In the genomic region with DNA sequence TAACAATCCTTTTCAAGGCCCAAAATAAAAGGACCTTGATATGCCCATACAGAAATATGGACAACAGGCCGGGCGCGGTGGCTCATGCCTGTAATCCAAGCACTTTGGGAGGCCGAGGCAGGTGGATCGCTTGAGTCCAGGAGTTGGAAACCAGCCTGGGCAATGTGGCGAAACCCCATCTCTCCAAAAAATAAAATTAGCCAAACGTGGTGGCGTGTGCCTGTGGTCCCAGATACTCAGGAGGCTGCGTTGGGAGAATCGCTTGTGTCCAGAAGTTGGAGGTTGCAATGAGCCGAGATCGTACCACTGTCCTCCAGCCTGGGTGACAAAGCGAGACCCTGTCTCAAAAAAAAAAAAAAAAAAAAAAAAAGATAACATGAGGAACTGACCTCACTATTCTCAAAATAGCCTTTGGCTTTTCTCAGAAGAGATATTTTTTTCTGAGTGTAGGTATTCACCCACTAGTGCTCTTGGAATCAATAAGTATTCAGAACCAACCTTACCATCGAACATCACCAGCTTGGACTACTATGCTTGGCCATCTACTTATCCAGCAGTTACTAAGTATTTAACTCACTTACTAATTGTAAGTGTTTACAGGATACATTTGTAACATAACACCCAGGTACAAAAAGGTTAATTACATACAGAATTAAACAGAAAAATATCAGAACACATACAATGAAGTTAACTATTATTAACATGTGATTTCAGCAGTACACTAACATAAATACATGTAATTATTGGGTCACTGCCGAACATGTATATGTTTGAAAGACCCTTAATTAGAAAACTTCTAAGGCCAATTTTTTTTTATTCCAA, we compare ENCODE assay signal across 1 cellular context.
TF ChIP-seq lines count a peak whose summit lies in the region.

No MANE protein-coding gene starts in this region.

TF ChIP-seq in K562, 482 proteins besides CTCF, POLR2A, EP300 and RAD21 (continued from another document and continues in another):
- TF ChIP-seq POLR2B (IDR thresholded peaks at IDR 0.05; ENCODE audit: low read depth, partially characterized antibody) (peak; percentile 49), MBD2 (IDR thresholded peaks at IDR 0.05; ENCODE audit: borderline replicate concordance, low read depth) (no peak), SAP30 (IDR thresholded peaks at IDR 0.05; ENCODE audit: borderline replicate concordance, insufficient read depth, low read depth, low read length, poor library complexity, severe bottlenecking) (no peak), MEF2A (IDR thresholded peaks at IDR 0.05; ENCODE audit: control insufficient read depth, low read depth, low read length) (peak; percentile 91), BHLHE40 (IDR thresholded peaks at IDR 0.05; ENCODE audit: low read length) (0 out of 2 replicates have a peak, but pooled peaks have one; percentile 8), SPI1 (IDR thresholded peaks at IDR 0.05; ENCODE audit: borderline replicate concordance, low read depth, low read length) (no peak), FOXK2 (conservative IDR thresholded peaks at IDR 0.05 in 1 of 2, IDR thresholded peaks at IDR 0.05 in 1 of 2; ENCODE audit: low read depth in 2 of 2) (0 out of 4 replicates have a peak, but pooled peaks of 1 of the 2 experiments have one; percentile 14), SMARCB1 (IDR thresholded peaks at IDR 0.05; ENCODE audit: insufficient read length, low read depth) (no peak), PHB (CRISPR knock-in tag; IDR thresholded peaks at IDR 0.05) (peak; percentile 79), ZNF444 (CRISPR knock-in tag; IDR thresholded peaks at IDR 0.05) (peak; percentile 2; the same call in 1 of the 2 replicates), NELFE (IDR thresholded peaks at IDR 0.05; ENCODE audit: insufficient read depth, insufficient read length) (no peak), EHMT2 (IDR thresholded peaks at IDR 0.05) (no peak), ZNF311 (CRISPR knock-in tag; IDR thresholded peaks at IDR 0.05) (no peak), ZNF764 (CRISPR knock-in tag; IDR thresholded peaks at IDR 0.05; ENCODE audit: low read depth) (no peak), ZC3H4 (CRISPR knock-in tag; IDR thresholded peaks at IDR 0.05; ENCODE audit: borderline replicate concordance) (no peak), POLR2AphosphoS5 (IDR thresholded peaks at IDR 0.05; ENCODE audit: control insufficient read depth, insufficient read depth, low read depth, low read length) (peak; percentile 73), FOXM1 (IDR thresholded peaks at IDR 0.05; ENCODE audit: low read depth) (no peak; the same call in 1 of the 2 replicates), FOXM1 (CRISPR knock-in tag; IDR thresholded peaks at IDR 0.05; ENCODE audit: low read depth) (no peak), SMAD1 (IDR thresholded peaks at IDR 0.05; ENCODE audit: low read depth, low read length, partially characterized antibody) (no peak), CBFA2T2 (conservative IDR thresholded peaks at IDR 0.05) (no peak), NEUROD1 (IDR thresholded peaks at IDR 0.05; ENCODE audit: borderline replicate concordance, low read depth, low read length, partially characterized antibody) (no peak), ZNF445 (CRISPR knock-in tag; IDR thresholded peaks at IDR 0.05; ENCODE audit: low read depth) (0 out of 2 replicates have a peak, but pooled peaks have one; percentile 71), MCM7 (IDR thresholded peaks at IDR 0.05) (no peak)
- TF ChIP-seq, protein P1, sequence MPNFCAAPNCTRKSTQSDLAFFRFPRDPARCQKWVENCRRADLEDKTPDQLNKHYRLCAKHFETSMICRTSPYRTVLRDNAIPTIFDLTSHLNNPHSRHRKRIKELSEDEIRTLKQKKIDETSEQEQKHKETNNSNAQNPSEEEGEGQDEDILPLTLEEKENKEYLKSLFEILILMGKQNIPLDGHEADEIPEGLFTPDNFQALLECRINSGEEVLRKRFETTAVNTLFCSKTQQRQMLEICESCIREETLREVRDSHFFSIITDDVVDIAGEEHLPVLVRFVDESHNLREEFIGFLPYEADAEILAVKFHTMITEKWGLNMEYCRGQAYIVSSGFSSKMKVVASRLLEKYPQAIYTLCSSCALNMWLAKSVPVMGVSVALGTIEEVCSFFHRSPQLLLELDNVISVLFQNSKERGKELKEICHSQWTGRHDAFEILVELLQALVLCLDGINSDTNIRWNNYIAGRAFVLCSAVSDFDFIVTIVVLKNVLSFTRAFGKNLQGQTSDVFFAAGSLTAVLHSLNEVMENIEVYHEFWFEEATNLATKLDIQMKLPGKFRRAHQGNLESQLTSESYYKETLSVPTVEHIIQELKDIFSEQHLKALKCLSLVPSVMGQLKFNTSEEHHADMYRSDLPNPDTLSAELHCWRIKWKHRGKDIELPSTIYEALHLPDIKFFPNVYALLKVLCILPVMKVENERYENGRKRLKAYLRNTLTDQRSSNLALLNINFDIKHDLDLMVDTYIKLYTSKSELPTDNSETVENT (CRISPR knock-in tag; IDR thresholded peaks at IDR 0.05), result peak; percentile 53; the same call in 1 of the 2 replicates
- TF ChIP-seq, protein P2, sequence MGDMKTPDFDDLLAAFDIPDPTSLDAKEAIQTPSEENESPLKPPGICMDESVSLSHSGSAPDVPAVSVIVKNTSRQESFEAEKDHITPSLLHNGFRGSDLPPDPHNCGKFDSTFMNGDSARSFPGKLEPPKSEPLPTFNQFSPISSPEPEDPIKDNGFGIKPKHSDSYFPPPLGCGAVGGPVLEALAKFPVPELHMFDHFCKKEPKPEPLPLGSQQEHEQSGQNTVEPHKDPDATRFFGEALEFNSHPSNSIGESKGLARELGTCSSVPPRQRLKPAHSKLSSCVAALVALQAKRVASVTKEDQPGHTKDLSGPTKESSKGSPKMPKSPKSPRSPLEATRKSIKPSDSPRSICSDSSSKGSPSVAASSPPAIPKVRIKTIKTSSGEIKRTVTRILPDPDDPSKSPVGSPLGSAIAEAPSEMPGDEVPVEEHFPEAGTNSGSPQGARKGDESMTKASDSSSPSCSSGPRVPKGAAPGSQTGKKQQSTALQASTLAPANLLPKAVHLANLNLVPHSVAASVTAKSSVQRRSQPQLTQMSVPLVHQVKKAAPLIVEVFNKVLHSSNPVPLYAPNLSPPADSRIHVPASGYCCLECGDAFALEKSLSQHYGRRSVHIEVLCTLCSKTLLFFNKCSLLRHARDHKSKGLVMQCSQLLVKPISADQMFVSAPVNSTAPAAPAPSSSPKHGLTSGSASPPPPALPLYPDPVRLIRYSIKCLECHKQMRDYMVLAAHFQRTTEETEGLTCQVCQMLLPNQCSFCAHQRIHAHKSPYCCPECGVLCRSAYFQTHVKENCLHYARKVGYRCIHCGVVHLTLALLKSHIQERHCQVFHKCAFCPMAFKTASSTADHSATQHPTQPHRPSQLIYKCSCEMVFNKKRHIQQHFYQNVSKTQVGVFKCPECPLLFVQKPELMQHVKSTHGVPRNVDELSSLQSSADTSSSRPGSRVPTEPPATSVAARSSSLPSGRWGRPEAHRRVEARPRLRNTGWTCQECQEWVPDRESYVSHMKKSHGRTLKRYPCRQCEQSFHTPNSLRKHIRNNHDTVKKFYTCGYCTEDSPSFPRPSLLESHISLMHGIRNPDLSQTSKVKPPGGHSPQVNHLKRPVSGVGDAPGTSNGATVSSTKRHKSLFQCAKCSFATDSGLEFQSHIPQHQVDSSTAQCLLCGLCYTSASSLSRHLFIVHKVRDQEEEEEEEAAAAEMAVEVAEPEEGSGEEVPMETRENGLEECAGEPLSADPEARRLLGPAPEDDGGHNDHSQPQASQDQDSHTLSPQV (IDR thresholded peaks at IDR 0.05), result peak; percentile 46; the same call in 1 of the 2 replicates
- TF ChIP-seq, protein P3, sequence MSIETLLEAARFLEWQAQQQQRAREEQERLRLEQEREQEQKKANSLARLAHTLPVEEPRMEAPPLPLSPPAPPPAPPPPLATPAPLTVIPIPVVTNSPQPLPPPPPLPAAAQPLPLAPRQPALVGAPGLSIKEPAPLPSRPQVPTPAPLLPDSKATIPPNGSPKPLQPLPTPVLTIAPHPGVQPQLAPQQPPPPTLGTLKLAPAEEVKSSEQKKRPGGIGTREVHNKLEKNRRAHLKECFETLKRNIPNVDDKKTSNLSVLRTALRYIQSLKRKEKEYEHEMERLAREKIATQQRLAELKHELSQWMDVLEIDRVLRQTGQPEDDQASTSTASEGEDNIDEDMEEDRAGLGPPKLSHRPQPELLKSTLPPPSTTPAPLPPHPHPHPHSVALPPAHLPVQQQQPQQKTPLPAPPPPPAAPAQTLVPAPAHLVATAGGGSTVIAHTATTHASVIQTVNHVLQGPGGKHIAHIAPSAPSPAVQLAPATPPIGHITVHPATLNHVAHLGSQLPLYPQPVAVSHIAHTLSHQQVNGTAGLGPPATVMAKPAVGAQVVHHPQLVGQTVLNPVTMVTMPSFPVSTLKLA (conservative IDR thresholded peaks at IDR 0.05), result peak; percentile 23 to 36; a peak in 2 of 4 replicates
- TF ChIP-seq, protein P4, sequence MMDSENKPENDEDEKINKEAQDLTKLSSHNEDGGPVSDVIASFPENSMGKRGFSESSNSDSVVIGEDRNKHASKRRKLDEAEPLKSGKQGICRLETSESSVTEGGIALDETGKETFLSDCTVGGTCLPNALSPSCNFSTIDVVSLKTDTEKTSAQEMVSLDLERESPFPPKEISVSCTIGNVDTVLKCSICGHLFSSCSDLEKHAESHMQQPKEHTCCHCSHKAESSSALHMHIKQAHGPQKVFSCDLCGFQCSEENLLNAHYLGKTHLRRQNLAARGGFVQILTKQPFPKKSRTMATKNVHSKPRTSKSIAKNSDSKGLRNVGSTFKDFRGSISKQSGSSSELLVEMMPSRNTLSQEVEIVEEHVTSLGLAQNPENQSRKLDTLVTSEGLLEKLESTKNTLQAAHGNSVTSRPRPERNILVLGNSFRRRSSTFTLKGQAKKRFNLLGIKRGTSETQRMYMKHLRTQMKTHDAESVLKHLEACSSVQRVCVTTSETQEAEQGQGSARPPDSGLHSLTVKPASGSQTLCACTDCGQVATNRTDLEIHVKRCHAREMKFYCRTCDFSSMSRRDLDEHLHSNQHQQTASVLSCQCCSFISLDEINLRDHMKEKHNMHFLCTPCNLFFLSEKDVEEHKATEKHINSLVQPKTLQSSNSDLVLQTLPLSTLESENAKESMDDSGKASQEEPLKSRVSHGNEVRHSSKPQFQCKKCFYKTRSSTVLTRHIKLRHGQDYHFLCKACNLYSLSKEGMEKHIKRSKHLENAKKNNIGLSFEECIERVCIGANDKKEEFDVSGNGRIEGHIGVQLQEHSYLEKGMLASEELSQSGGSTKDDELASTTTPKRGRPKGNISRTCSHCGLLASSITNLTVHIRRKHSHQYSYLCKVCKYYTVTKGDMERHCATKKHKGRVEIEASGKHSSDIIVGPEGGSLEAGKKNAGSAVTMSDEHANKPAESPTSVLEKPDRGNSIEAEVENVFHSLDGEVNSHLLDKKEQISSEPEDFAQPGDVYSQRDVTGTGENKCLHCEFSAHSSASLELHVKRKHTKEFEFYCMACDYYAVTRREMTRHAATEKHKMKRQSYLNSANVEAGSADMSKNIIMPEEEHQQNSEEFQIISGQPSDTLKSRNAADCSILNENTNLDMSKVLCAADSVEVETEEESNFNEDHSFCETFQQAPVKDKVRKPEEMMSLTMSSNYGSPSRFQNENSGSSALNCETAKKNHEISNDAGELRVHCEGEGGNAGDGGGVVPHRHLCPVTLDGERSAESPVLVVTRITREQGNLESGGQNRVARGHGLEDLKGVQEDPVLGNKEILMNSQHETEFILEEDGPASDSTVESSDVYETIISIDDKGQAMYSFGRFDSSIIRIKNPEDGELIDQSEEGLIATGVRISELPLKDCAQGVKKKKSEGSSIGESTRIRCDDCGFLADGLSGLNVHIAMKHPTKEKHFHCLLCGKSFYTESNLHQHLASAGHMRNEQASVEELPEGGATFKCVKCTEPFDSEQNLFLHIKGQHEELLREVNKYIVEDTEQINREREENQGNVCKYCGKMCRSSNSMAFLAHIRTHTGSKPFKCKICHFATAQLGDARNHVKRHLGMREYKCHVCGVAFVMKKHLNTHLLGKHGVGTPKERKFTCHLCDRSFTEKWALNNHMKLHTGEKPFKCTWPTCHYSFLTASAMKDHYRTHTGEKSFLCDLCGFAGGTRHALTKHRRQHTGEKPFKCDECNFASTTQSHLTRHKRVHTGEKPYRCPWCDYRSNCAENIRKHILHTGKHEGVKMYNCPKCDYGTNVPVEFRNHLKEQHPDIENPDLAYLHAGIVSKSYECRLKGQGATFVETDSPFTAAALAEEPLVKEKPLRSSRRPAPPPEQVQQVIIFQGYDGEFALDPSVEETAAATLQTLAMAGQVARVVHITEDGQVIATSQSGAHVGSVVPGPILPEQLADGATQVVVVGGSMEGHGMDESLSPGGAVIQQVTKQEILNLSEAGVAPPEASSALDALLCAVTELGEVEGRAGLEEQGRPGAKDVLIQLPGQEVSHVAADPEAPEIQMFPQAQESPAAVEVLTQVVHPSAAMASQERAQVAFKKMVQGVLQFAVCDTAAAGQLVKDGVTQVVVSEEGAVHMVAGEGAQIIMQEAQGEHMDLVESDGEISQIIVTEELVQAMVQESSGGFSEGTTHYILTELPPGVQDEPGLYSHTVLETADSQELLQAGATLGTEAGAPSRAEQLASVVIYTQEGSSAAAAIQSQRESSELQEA (IDR thresholded peaks at IDR 0.05; ENCODE audit: low read depth), result no peak
- TF ChIP-seq, protein P5, sequence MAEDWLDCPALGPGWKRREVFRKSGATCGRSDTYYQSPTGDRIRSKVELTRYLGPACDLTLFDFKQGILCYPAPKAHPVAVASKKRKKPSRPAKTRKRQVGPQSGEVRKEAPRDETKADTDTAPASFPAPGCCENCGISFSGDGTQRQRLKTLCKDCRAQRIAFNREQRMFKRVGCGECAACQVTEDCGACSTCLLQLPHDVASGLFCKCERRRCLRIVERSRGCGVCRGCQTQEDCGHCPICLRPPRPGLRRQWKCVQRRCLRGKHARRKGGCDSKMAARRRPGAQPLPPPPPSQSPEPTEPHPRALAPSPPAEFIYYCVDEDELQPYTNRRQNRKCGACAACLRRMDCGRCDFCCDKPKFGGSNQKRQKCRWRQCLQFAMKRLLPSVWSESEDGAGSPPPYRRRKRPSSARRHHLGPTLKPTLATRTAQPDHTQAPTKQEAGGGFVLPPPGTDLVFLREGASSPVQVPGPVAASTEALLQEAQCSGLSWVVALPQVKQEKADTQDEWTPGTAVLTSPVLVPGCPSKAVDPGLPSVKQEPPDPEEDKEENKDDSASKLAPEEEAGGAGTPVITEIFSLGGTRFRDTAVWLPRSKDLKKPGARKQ (CRISPR knock-in tag; IDR thresholded peaks at IDR 0.05), result no peak
- TF ChIP-seq, protein P6, sequence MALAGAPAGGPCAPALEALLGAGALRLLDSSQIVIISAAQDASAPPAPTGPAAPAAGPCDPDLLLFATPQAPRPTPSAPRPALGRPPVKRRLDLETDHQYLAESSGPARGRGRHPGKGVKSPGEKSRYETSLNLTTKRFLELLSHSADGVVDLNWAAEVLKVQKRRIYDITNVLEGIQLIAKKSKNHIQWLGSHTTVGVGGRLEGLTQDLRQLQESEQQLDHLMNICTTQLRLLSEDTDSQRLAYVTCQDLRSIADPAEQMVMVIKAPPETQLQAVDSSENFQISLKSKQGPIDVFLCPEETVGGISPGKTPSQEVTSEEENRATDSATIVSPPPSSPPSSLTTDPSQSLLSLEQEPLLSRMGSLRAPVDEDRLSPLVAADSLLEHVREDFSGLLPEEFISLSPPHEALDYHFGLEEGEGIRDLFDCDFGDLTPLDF (CRISPR knock-in tag; IDR thresholded peaks at IDR 0.05), result no peak
